Comparison of ENCODE assay signal across 9 cellular contexts in the genomic region with DNA sequence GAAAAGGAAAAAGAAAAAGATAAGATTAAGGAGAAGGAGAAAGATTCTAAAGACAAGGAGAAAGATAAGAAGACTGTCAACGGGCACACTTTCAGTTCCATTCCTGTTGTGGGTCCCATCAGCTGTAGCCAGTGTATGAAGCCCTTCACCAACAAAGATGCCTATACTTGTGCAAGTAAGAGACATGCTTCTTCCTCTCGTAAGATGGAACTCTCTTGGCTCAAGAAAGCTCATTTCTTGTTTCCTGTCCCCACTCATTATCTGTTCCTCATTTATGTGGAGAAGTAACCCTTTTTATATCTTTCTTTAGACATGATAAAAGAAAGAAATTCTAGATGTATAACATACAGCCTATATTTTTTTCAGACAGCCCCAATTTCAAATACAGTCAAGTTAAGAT.
DNase-seq lines count a peak whose midpoint lies in the region; ATAC-seq lines count a peak whose summit lies in the region.
"Had no signal": no experiment of that assay in that cellular context is flagged by ENCODE, and none has a peak within 500 bp of the region (broad histone marks: within the 10 kb centered on the region; RNA-seq: fewer than 3 reads in every experiment).

No MANE protein-coding gene starts in this region.

- H3K9me3 Mint-ChIP-seq in activated CD4-positive, alpha-beta T cell treated with anti-CD3 and anti-CD28 coated beads, Interleukin-2, amount 10 ng/mL, durations not matched to agents 7 days and 5 days: no peaks in the 10 kb centered on the region
- no peaks in the 10 kb centered on the region for H3K9me3 Mint-ChIP-seq in activated CD8-positive, alpha-beta T cell treated with anti-CD3 and anti-CD28 coated beads, Interleukin-2, amount 10 ng/mL, durations not matched to agents 7 days and 5 days (ENCODE audit: insufficient read depth)
- no peaks in the 10 kb centered on the region for H3K9me3 Mint-ChIP-seq in stimulated activated naive CD8-positive, alpha-beta T cell treated with anti-CD3 and anti-CD28 coated beads, Interleukin-15, amount 100 ng/mL, for 72 hours

- peaks cover 62% of the 10 kb centered on the region for H3K4me1 Mint-ChIP-seq in activated CD4-positive, alpha-beta T cell treated with anti-CD3 and anti-CD28 coated beads, Interleukin-2, amount 10 ng/mL, durations not matched to agents 7 days and 5 days
- H3K4me1 Mint-ChIP-seq in activated CD8-positive, alpha-beta T cell treated with anti-CD3 and anti-CD28 coated beads, Interleukin-2, amount 10 ng/mL, durations not matched to agents 7 days and 5 days (ENCODE audit: low read depth): peaks cover 54% of the 10 kb centered on the region
- peaks cover 63% of the 10 kb centered on the region for H3K4me1 Mint-ChIP-seq in stimulated activated naive CD8-positive, alpha-beta T cell treated with anti-CD3 and anti-CD28 coated beads, Interleukin-15, amount 100 ng/mL, for 72 hours

- H3K27me3 Mint-ChIP-seq in activated CD4-positive, alpha-beta T cell treated with anti-CD3 and anti-CD28 coated beads, Interleukin-2, amount 10 ng/mL, durations not matched to agents 7 days and 5 days: no peaks in the 10 kb centered on the region
- H3K27me3 Mint-ChIP-seq in activated CD8-positive, alpha-beta T cell treated with anti-CD3 and anti-CD28 coated beads, Interleukin-2, amount 10 ng/mL, durations not matched to agents 7 days and 5 days (ENCODE audit: low read depth): no peaks in the 10 kb centered on the region
- no peaks in the 10 kb centered on the region for H3K27me3 Mint-ChIP-seq in stimulated activated naive CD8-positive, alpha-beta T cell treated with anti-CD3 and anti-CD28 coated beads, Interleukin-15, amount 100 ng/mL, for 72 hours

- peaks cover 54% of the 10 kb centered on the region for H3K36me3 Mint-ChIP-seq in activated CD4-positive, alpha-beta T cell treated with anti-CD3 and anti-CD28 coated beads, Interleukin-2, amount 10 ng/mL, durations not matched to agents 7 days and 5 days (ENCODE audit: low read depth)
- peaks cover 56% of the 10 kb centered on the region for H3K36me3 Mint-ChIP-seq in activated CD8-positive, alpha-beta T cell treated with anti-CD3 and anti-CD28 coated beads, Interleukin-2, amount 10 ng/mL, durations not matched to agents 7 days and 5 days (ENCODE audit: low read depth)

- DNase-seq in activated CD4-positive, alpha-beta T cell treated with anti-CD3 and anti-CD28 coated beads, Interleukin-2, amount 10 ng/mL, durations not matched to agents 7 days and 5 days: no peak
- no peak for DNase-seq in activated CD4-positive, alpha-beta T cell treated with anti-CD3 and anti-CD28 coated beads for 48 hours
- no peak for DNase-seq in activated CD8-positive, alpha-beta T cell treated with anti-CD3 and anti-CD28 coated beads, Interleukin-2, amount 10 ng/mL, durations not matched to agents 7 days and 5 days
- DNase-seq in stimulated activated naive CD8-positive, alpha-beta T cell treated with anti-CD3 and anti-CD28 coated beads, Interleukin-15, amount 100 ng/mL, for 72 hours: no peak
- no peak for DNase-seq in C1 segment of cervical spinal cord (lab: John Stamatoyannopoulos, UW)
- DNase-seq: NCI-H1694 had no signal

- CTCF ChIA-PET in activated CD4-positive, alpha-beta T cell treated with anti-CD3 and anti-CD28 coated beads, Interleukin-2, amount 10 ng/mL, durations not matched to agents 7 days and 5 days (lab: Charles Lee): interaction anchor here (0.6 to 2.7 kb wide), 3 partner anchors 9 to 511 kb away, joined by 3 to 10 read pairs (median 5); no protein-coding TSS in a partner anchor
- CTCF ChIA-PET in activated CD8-positive, alpha-beta T cell treated with anti-CD3 and anti-CD28 coated beads, Interleukin-2, amount 10 ng/mL, durations not matched to agents 7 days and 5 days (lab: Charles Lee): interaction anchor here (1.1 to 6.1 kb wide), 4 partner anchors 11 to 150 kb away, joined by 3 to 79 read pairs (median 6); no protein-coding TSS in a partner anchor

- H3K4me3 Mint-ChIP-seq in activated CD4-positive, alpha-beta T cell treated with anti-CD3 and anti-CD28 coated beads, Interleukin-2, amount 10 ng/mL, durations not matched to agents 7 days and 5 days: peak overlapping the region; percentile 45
- H3K4me3 Mint-ChIP-seq in activated CD8-positive, alpha-beta T cell treated with anti-CD3 and anti-CD28 coated beads, Interleukin-2, amount 10 ng/mL, durations not matched to agents 7 days and 5 days: peak overlapping the region; percentile 87
- H3K4me3 Mint-ChIP-seq in stimulated activated naive CD8-positive, alpha-beta T cell treated with anti-CD3 and anti-CD28 coated beads, Interleukin-15, amount 100 ng/mL, for 72 hours: peak overlapping the region; percentile 89 to 97

- POLR2A ChIA-PET in activated CD4-positive, alpha-beta T cell treated with anti-CD3 and anti-CD28 coated beads, Interleukin-2, amount 10 ng/mL, durations not matched to agents 7 days and 5 days (lab: Charles Lee): interaction anchor here (0.6 kb wide), 1 partner anchor 312 kb away, joined by 4 read pairs; no protein-coding TSS in a partner anchor
- POLR2A ChIA-PET in activated CD8-positive, alpha-beta T cell treated with anti-CD3 and anti-CD28 coated beads, Interleukin-2, amount 10 ng/mL, durations not matched to agents 7 days and 5 days (lab: Charles Lee): interaction anchor here (1.3 to 5.8 kb wide), 6 partner anchors 10 to 111 kb away, joined by 4 to 174 read pairs (median 20); no protein-coding TSS in a partner anchor

- H3K27ac Mint-ChIP-seq in activated CD4-positive, alpha-beta T cell treated with anti-CD3 and anti-CD28 coated beads, Interleukin-2, amount 10 ng/mL, durations not matched to agents 7 days and 5 days: peak overlapping the region; percentile 98
- peak overlapping the region; percentile 86 for H3K27ac Mint-ChIP-seq in activated CD8-positive, alpha-beta T cell treated with anti-CD3 and anti-CD28 coated beads, Interleukin-2, amount 10 ng/mL, durations not matched to agents 7 days and 5 days
- H3K27ac Mint-ChIP-seq in stimulated activated naive CD8-positive, alpha-beta T cell treated with anti-CD3 and anti-CD28 coated beads, Interleukin-15, amount 100 ng/mL, for 72 hours: peak overlapping the region; percentile 95 to 99

- ATAC-seq in HG03175 (IDR thresholded peaks at IDR 0.05; ENCODE audit: unreplicated experiment): peak; percentile 6
- ATAC-seq in activated CD8-positive, alpha-beta T cell treated with anti-CD3 and anti-CD28 coated beads, Interleukin-2, amount 10 ng/mL, durations not matched to agents 7 days and 5 days: no peak
- ATAC-seq in stimulated activated naive CD8-positive, alpha-beta T cell treated with anti-CD3 and anti-CD28 coated beads, Interleukin-15, amount 100 ng/mL, for 72 hours: no peak
- no peak for ATAC-seq in HG03442 (IDR thresholded peaks at IDR 0.05; ENCODE audit: unreplicated experiment)
- no peak for ATAC-seq in esophagus mucosa
